ENCODE assay signal across 8 cellular contexts in the genomic region with DNA sequence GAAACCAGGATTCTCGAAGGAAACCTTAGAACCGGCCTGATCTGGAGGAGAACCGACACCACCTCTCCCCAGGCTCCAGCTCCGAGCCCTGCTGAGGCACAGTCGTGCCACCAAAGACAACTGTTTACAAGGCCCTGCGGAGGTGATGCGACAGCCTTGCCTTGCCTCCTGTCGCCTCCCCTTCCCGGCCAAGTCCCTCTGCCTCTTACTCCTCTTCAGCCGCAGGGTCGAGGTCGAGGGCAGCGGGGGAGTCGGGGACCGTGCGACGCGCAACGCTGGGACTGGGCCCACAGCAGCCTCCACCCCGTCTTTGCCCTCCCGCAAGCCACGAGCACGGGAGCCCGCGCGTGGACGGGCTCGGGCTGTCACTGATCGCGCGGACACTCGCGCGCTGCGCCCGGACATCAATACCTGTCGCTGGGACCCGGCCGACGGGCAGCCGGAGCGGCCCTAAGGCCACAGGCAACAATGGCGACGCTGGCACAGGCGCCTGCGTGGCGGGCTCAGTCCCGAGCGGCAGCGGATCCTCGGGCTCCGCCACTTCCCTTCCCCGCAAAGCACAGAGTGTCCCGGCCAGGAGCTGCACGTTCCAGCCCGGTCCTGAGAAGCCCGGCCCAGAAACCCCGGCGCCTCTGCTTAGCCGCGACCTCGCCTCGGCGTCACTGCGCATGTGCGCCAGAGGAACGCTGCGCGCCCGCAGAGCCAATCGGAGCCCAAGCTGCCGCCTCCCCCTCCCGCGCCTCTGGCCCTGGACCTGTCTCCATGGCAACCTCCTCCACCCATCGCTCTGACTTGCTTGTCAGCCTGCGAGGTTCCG. TPM values are rescaled to one million over a fixed set of nuclear protein-coding genes. Genes with fewer than 3 reads are reported as not detected.
A peak's percentile ranks its signal among the peaks of the same experiment; 100 is the strongest.
DNase-seq lines count a peak whose midpoint lies in the region; ATAC-seq, FAIRE-seq and TF ChIP-seq lines count a peak whose summit lies in the region.

ZNF287 (minus strand) TSS at position 664 of the 817 bp plus-strand sequence. CDS start 1,473 bp downstream, outside the sequence.

- H3K36me3 ChIP-seq in liver (ENCODE audit: control insufficient read depth in 4 of 4, insufficient read depth in 3 of 4, low read depth in 1 of 4, low read length in 3 of 4): no peaks in the 10 kb centered on the region
- no peaks in the 10 kb centered on the region for H3K36me3 ChIP-seq in HepG2 (replicated peaks in 1 of 2; ENCODE audit: control insufficient read depth in 1 of 2, insufficient read depth in 2 of 2, low read length in 2 of 2)

- no peak within 1 kb of the TSS for H2AFZ ChIP-seq in HepG2 (ENCODE audit: low read length)

- H3K9me3 ChIP-seq in liver (ENCODE audit: control insufficient read depth in 4 of 4, low read length in 3 of 4): peaks cover 7 to 14% (median 12%) of the 10 kb centered on the region in 4 donors
- H3K9me3 ChIP-seq in HepG2 (ENCODE audit: low read length): no peaks in the 10 kb centered on the region

- H3K4me1 ChIP-seq in liver (ENCODE audit: control insufficient read depth in 4 of 4, insufficient read depth in 4 of 4, low read length in 3 of 4): peaks cover 0 to 3% (median 1%) of the 10 kb centered on the region in 4 donors
- H3K4me1 ChIP-seq in HepG2 (ENCODE audit: insufficient read depth, low read length): no peaks in the 10 kb centered on the region

- no peaks in the 10 kb centered on the region for H4K20me1 ChIP-seq in HepG2 (ENCODE audit: insufficient read depth, low read length)

- TF ChIP-seq RAD21 in liver (IDR thresholded peaks at IDR 0.05) (no peak), HepG2 (CRISPR knock-in tag; IDR thresholded peaks at IDR 0.05) (no peak)

- TF ChIP-seq CTCF in liver (IDR thresholded peaks at IDR 0.05; ENCODE audit: low read depth, low read length, missing input control) (no peak), HepG2 (CRISPR knock-in tag; IDR thresholded peaks at IDR 0.05) (no peak)

- peak within 1 kb of the TSS; percentile 56 to 69 (median 69) for H3K4me3 ChIP-seq in liver (ENCODE audit: low read depth in 1 of 3, low read length in 3 of 3)
- H3K4me3 ChIP-seq in HepG2 (replicated peaks in 1 of 3; ENCODE audit: insufficient read depth in 1 of 3, low read depth in 2 of 3, low read length in 3 of 3): no peak within 1 kb of the TSS; a peak in 2 of 6 replicates

- POLR2A ChIA-PET in HepG2 (lab: Yijun Ruan, JAX): no interaction called here
- POLR2A ChIA-PET in activated CD4-positive, alpha-beta T cell treated with anti-CD3 and anti-CD28 coated beads, Interleukin-2, amount 10 ng/mL, durations not matched to agents 7 days and 5 days (lab: Charles Lee): no interaction called here

- CTCF ChIA-PET in HepG2 (lab: Yijun Ruan, JAX; ENCODE audit: low intra/inter-chr PET ratio, low total read pairs): no interaction called here
- CTCF ChIA-PET in activated CD4-positive, alpha-beta T cell treated with anti-CD3 and anti-CD28 coated beads, Interleukin-2, amount 10 ng/mL, durations not matched to agents 7 days and 5 days (lab: Charles Lee): interaction anchor here (0.5 to 3.5 kb wide), 6 partner anchors 11 to 568 kb away, joined by 3 to 15 read pairs (median 4); no protein-coding TSS in a partner anchor

- H3K27me3 Mint-ChIP-seq in activated CD4-positive, alpha-beta T cell treated with anti-CD3 and anti-CD28 coated beads, Interleukin-2, amount 10 ng/mL, durations not matched to agents 7 days and 5 days: peaks cover 2% of the 10 kb centered on the region

- no peaks in the 10 kb centered on the region for H3K79me2 ChIP-seq in HepG2 (ENCODE audit: insufficient read depth, low read length)

- in situ Hi-C loops in HepG2 (cut with HindIII; ENCODE audit: extremely low pct_ligation_motif_present, low pct_unique_long_range_greater_than_20kb): no loop called here

- H3K9ac ChIP-seq in liver (ENCODE audit: low read depth in 1 of 2, low read length in 2 of 2) (no peak within 1 kb of the TSS), HepG2 (ENCODE audit: insufficient read depth, low read depth, low read length) (no peak within 1 kb of the TSS)

- 7% methylated on average over 77 of the region's 77 CpGs for WGBS in liver
- whole genome bisulfite sequencing in HepG2 (ENCODE audit: low lambda C conversion rate): 63% methylated on average over 27 of the region's 77 CpGs

- no peak within 1 kb of the TSS for H3K27ac ChIP-seq in liver (ENCODE audit: low read depth in 1 of 2, low read length in 2 of 2)
- H3K27ac ChIP-seq in HepG2 (ENCODE audit: extremely low read length, insufficient read depth, low read length): no peak within 1 kb of the TSS
- peak within 1 kb of the TSS; percentile 76 for H3K27ac ChIP-seq in layer of hippocampus (ENCODE audit: low read depth, low read length)

- peaks cover 0 to 10% (median 2%) of the 10 kb centered on the region in 4 donors for H3K27me3 ChIP-seq in liver (ENCODE audit: control insufficient read depth in 4 of 4, insufficient read depth in 4 of 4, low read length in 3 of 4)
- H3K27me3 ChIP-seq in HepG2 (ENCODE audit: control insufficient read depth in 1 of 2, insufficient read depth in 2 of 2, low read length in 2 of 2): peaks cover 0 to 27% of the 10 kb centered on the region in 2 experiments; a peak in 2 of 5 replicates
- H3K27me3 ChIP-seq in layer of hippocampus (ENCODE audit: control insufficient read depth, insufficient read depth, low read length): no peaks in the 10 kb centered on the region

- BruUV-seq in HepG2 (replicated peaks; lab: Mats Ljungman, UMichigan): no TSS peak

- no peak within 1 kb of the TSS for H3K4me2 ChIP-seq in HepG2 (ENCODE audit: low read depth, low read length)

- no peak for TF ChIP-seq POLR2A in HepG2 (IDR thresholded peaks at IDR 0.05; ENCODE audit: insufficient read depth in 1 of 2, low read depth in 2 of 2, low read length in 2 of 2)

- peaks cover 10% of the 10 kb centered on the region for H3K9me3 Mint-ChIP-seq in activated CD4-positive, alpha-beta T cell treated with anti-CD3 and anti-CD28 coated beads, Interleukin-2, amount 10 ng/mL, durations not matched to agents 7 days and 5 days

- H3K4me3 Mint-ChIP-seq in activated CD4-positive, alpha-beta T cell treated with anti-CD3 and anti-CD28 coated beads, Interleukin-2, amount 10 ng/mL, durations not matched to agents 7 days and 5 days: peak within 1 kb of the TSS; percentile 81

- H3K4me1 Mint-ChIP-seq in activated CD4-positive, alpha-beta T cell treated with anti-CD3 and anti-CD28 coated beads, Interleukin-2, amount 10 ng/mL, durations not matched to agents 7 days and 5 days: peaks cover 19% of the 10 kb centered on the region

- DNase-seq in HepG2 (ENCODE audit: low spot score): no peak
- DNase-seq in NCI-H2196 (lab: John Stamatoyannopoulos, UW; ENCODE audit: unreplicated experiment): peak; percentile 79
- peak; percentile 94 for DNase-seq in activated CD4-positive, alpha-beta T cell treated with anti-CD3 and anti-CD28 coated beads, Interleukin-2, amount 10 ng/mL, durations not matched to agents 7 days and 5 days
- DNase-seq in cortex of kidney (lab: John Stamatoyannopoulos, UW): peak; percentile 21
- peak; percentile 88 to 92 for DNase-seq in stimulated activated CD4-positive, alpha-beta T cell treated with anti-CD3 and anti-CD28 coated beads, Interleukin-1b, Interleukin-23, amount 100 ng/mL, for 4 hours (ENCODE audit: low read depth in 2 of 2)

- no peak for FAIRE-seq in HepG2 (lab: Jason Lieb, UNC)

- intact Hi-C loops in HepG2 (cut with micrococcal nuclease; ENCODE audit: unreplicated experiment): no loop called here

- ATAC-seq in HepG2 (no peak), HG03095 (IDR thresholded peaks at IDR 0.05; ENCODE audit: unreplicated experiment) (peak; percentile 90)

- H3K36me3 Mint-ChIP-seq in activated CD4-positive, alpha-beta T cell treated with anti-CD3 and anti-CD28 coated beads, Interleukin-2, amount 10 ng/mL, durations not matched to agents 7 days and 5 days (ENCODE audit: low read depth): peaks cover 9% of the 10 kb centered on the region

- no peak for TF ChIP-seq EP300 in HepG2 (IDR thresholded peaks at IDR 0.05; ENCODE audit: low read depth in 2 of 2, low read length in 2 of 2)
- TF ChIP-seq EP300 in HepG2 (CRISPR knock-in tag; IDR thresholded peaks at IDR 0.05; ENCODE audit: borderline replicate concordance): no peak

- peak within 1 kb of the TSS; percentile 74 for H3K27ac Mint-ChIP-seq in activated CD4-positive, alpha-beta T cell treated with anti-CD3 and anti-CD28 coated beads, Interleukin-2, amount 10 ng/mL, durations not matched to agents 7 days and 5 days

TF ChIP-seq in liver, 16 proteins besides CTCF, POLR2A, EP300 and RAD21 (continues in another document):
- no peak for TF ChIP-seq JUND (IDR thresholded peaks at IDR 0.05)
- no peak for TF ChIP-seq GABPA (IDR thresholded peaks at IDR 0.05 in 1 of 2, conservative IDR thresholded peaks at IDR 0.05 in 1 of 2)

RNA-seq across cellular contexts. Expression of gene ZNF287, which starts in this region (rescaled TPM):
- total RNA-seq in liver (under 1 TPM; 0.67 to 0.98 TPM), HepG2 (2016; rRNA removed; fragmentation: Illumina TruSeq; extraction: Trizol) (0.06 TPM in 1 of 2 replicates, not detected in the other)
- polyA plus RNA-seq in liver (1 to 10 TPM in 1 of 2 donors, under 1 TPM in 1; 0.40 to 1.2 TPM), HepG2 (2011; rRNA removed) (0.04 and 0.21 TPM in 2 replicates)
- not detected in 2 replicates for total RNA-seq in HepG2 (2016; cell fraction: cytosol; rRNA removed; fragmentation: Illumina TruSeq; extraction: Trizol; ENCODE audit: low read depth)
- total RNA-seq in HepG2 (2016; cell fraction: insoluble cytoplasmic fraction; rRNA removed; fragmentation: Illumina TruSeq; extraction: Trizol): not detected in 2 replicates
- total RNA-seq in HepG2 (2016; cell fraction: membrane; rRNA removed; fragmentation: Illumina TruSeq; extraction: Trizol): 0.17 and 0.19 TPM in 2 replicates
- 0.22 TPM in 1 of 2 replicates, not detected in the other for total RNA-seq in HepG2 (2016; cell fraction: nucleus; rRNA removed; fragmentation: Illumina TruSeq; extraction: Trizol)
- 0.01 and 0.03 TPM in 2 replicates for polyA plus RNA-seq in HepG2 (2011; cell fraction: cytosol; rRNA removed)
- polyA plus RNA-seq in HepG2 (2011; cell fraction: nucleus; rRNA removed): 0.09 TPM in 1 of 2 replicates, not detected in the other
- polyA plus RNA-seq in HepG2 (2012): 0.25 and 0.32 TPM in 2 replicates
- polyA plus RNA-seq in HepG2 (2016; cell fraction: cytosol; fragmentation: Illumina TruSeq; extraction: Trizol; ENCODE audit: low read depth): not detected in 2 replicates
- polyA plus RNA-seq in HepG2 (2016; cell fraction: insoluble cytoplasmic fraction; fragmentation: Illumina TruSeq; extraction: Trizol; ENCODE audit: low read depth): 0.13 TPM in 1 of 2 replicates, not detected in the other
- not detected in 2 replicates for polyA plus RNA-seq in HepG2 (2016; cell fraction: membrane; fragmentation: Illumina TruSeq; extraction: Trizol; ENCODE audit: low read depth)
- polyA plus RNA-seq in HepG2 (2016; cell fraction: nucleus; fragmentation: Illumina TruSeq; extraction: Trizol; ENCODE audit: insufficient read depth, low read depth): not detected in 2 replicates
- polyA minus RNA-seq in HepG2 (2011; rRNA and poly(A)+ RNA removed; ENCODE audit: low replicate concordance): 0.04 TPM in 1 of 2 replicates, not detected in the other
- polyA minus RNA-seq in HepG2 (2011; cell fraction: cytosol; rRNA and poly(A)+ RNA removed): not detected in 2 replicates
- 0.37 and 0.39 TPM in 2 replicates for polyA minus RNA-seq in HepG2 (2011; cell fraction: nucleus; rRNA and poly(A)+ RNA removed)
- total RNA-seq in activated CD4-positive, alpha-beta T cell treated with anti-CD3 and anti-CD28 coated beads, Interleukin-2, amount 10 ng/mL, durations not matched to agents 7 days and 5 days: 1 to 10 TPM; 5.7 to 6.1 TPM

Comparison
In these comparisons a context has a peak if more than half of its experiments do, and no peak if none do; other contexts are left out.
1. H3K4me3 ChIP-seq: peak in liver (3 of 3); none in HepG2 (0 of 3).